ENCODE assay signal across 1 cellular context in the genomic region with DNA sequence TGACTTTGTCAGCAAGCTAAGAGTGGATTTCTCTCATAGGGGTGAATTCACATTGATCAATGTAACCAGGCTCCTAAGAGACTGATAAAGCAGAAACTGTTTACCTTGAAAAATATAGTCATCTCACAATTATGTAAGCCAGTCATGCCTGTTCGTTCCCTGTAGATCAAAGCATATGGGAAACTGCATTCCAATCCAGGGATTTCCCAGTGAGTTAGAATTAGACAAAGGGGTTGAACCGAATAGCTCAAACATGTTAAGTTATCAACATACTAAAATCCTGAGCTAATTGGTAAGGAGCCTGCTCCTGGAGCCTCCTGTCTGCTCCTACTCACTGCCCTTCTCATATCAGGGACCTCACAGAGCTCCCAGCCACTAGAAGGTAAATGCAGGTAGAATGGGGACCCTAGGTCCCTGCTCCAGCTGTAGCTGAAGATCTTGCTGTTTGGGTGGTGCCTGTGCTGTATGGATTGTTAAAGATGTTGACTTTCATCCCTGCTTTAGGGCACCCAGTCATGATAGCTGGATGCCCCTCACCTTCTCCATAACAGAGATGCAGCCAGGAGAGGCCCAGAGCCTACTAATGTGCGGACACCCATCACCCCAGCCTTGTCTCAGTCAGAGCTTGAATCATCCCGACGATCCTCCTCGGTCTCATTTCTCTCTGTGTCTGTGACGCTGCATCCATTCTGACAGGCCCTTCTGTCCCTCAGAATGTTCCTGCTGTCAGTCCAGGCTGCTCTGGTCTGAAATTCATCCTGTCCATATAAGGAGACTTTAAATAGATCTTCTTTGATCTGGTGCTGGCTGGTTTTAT.
TF ChIP-seq lines count a peak whose summit lies in the region.

No MANE protein-coding gene starts in this region.

TF ChIP-seq in GM23338, 12 proteins besides CTCF, POLR2A, EP300 and RAD21 (continued from another document):
- TF ChIP-seq, protein P1, sequence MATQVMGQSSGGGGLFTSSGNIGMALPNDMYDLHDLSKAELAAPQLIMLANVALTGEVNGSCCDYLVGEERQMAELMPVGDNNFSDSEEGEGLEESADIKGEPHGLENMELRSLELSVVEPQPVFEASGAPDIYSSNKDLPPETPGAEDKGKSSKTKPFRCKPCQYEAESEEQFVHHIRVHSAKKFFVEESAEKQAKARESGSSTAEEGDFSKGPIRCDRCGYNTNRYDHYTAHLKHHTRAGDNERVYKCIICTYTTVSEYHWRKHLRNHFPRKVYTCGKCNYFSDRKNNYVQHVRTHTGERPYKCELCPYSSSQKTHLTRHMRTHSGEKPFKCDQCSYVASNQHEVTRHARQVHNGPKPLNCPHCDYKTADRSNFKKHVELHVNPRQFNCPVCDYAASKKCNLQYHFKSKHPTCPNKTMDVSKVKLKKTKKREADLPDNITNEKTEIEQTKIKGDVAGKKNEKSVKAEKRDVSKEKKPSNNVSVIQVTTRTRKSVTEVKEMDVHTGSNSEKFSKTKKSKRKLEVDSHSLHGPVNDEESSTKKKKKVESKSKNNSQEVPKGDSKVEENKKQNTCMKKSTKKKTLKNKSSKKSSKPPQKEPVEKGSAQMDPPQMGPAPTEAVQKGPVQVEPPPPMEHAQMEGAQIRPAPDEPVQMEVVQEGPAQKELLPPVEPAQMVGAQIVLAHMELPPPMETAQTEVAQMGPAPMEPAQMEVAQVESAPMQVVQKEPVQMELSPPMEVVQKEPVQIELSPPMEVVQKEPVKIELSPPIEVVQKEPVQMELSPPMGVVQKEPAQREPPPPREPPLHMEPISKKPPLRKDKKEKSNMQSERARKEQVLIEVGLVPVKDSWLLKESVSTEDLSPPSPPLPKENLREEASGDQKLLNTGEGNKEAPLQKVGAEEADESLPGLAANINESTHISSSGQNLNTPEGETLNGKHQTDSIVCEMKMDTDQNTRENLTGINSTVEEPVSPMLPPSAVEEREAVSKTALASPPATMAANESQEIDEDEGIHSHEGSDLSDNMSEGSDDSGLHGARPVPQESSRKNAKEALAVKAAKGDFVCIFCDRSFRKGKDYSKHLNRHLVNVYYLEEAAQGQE (IDR thresholded peaks at IDR 0.05; ENCODE audit: unreplicated experiment) = no peak
- TF ChIP-seq STAT1 (IDR thresholded peaks at IDR 0.05; ENCODE audit: unreplicated experiment) (no peak), EZH2 (IDR thresholded peaks at IDR 0.05; ENCODE audit: low read depth, unreplicated experiment) (no peak)
- TF ChIP-seq, protein P2, sequence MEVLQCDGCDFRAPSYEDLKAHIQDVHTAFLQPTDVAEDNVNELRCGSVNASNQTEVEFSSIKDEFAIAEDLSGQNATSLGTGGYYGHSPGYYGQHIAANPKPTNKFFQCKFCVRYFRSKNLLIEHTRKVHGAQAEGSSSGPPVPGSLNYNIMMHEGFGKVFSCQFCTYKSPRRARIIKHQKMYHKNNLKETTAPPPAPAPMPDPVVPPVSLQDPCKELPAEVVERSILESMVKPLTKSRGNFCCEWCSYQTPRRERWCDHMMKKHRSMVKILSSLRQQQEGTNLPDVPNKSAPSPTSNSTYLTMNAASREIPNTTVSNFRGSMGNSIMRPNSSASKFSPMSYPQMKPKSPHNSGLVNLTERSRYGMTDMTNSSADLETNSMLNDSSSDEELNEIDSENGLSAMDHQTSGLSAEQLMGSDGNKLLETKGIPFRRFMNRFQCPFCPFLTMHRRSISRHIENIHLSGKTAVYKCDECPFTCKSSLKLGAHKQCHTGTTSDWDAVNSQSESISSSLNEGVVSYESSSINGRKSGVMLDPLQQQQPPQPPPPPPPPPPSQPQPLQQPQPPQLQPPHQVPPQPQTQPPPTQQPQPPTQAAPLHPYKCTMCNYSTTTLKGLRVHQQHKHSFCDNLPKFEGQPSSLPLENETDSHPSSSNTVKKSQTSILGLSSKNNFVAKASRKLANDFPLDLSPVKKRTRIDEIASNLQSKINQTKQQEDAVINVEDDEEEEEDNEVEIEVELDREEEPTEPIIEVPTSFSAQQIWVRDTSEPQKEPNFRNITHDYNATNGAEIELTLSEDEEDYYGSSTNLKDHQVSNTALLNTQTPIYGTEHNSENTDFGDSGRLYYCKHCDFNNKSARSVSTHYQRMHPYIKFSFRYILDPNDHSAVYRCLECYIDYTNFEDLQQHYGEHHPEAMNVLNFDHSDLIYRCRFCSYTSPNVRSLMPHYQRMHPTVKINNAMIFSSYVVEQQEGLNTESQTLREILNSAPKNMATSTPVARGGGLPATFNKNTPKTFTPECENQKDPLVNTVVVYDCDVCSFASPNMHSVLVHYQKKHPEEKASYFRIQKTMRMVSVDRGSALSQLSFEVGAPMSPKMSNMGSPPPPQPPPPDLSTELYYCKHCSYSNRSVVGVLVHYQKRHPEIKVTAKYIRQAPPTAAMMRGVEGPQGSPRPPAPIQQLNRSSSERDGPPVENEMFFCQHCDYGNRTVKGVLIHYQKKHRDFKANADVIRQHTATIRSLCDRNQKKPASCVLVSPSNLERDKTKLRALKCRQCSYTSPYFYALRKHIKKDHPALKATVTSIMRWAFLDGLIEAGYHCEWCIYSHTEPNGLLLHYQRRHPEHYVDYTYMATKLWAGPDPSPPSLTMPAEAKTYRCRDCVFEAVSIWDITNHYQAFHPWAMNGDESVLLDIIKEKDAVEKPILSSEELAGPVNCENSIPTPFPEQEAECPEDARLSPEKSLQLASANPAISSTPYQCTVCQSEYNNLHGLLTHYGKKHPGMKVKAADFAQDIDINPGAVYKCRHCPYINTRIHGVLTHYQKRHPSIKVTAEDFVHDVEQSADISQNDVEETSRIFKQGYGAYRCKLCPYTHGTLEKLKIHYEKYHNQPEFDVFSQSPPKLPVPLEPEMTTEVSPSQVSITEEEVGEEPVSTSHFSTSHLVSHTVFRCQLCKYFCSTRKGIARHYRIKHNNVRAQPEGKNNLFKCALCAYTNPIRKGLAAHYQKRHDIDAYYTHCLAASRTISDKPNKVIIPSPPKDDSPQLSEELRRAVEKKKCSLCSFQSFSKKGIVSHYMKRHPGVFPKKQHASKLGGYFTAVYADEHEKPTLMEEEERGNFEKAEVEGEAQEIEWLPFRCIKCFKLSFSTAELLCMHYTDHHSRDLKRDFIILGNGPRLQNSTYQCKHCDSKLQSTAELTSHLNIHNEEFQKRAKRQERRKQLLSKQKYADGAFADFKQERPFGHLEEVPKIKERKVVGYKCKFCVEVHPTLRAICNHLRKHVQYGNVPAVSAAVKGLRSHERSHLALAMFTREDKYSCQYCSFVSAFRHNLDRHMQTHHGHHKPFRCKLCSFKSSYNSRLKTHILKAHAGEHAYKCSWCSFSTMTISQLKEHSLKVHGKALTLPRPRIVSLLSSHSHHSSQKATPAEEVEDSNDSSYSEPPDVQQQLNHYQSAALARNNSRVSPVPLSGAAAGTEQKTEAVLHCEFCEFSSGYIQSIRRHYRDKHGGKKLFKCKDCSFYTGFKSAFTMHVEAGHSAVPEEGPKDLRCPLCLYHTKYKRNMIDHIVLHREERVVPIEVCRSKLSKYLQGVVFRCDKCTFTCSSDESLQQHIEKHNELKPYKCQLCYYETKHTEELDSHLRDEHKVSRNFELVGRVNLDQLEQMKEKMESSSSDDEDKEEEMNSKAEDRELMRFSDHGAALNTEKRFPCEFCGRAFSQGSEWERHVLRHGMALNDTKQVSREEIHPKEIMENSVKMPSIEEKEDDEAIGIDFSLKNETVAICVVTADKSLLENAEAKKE (CRISPR knock-in tag; IDR thresholded peaks at IDR 0.05) = no peak
